Comparison of ENCODE assay signal across 20 cellular contexts in genomic region chr21:41029573-41029972, GRCh38.
"Had no signal": no experiment of that assay in that cellular context is flagged by ENCODE, and none has a peak within 500 bp of the region (broad histone marks: within the 10 kb centered on the region; RNA-seq: fewer than 3 reads in every experiment).

No MANE protein-coding gene starts in this region.

- DNase-seq: activated CD4-positive, alpha-beta T cell treated with anti-CD3 and anti-CD28 coated beads for 36 hours; activated CD4-positive, alpha-beta T cell treated with anti-CD3 and anti-CD28 coated beads, Interleukin-2, amount 50 U/mL, for 48 hours; activated naive CD4-positive, alpha-beta T cell; activated naive CD8-positive, alpha-beta T cell treated with anti-CD3 and anti-CD28 coated beads, Interleukin-2, amount 10 ng/mL, durations not matched to agents 7 days and 5 days; amygdala; body of pancreas; dermis blood vessel endothelial cell; effector memory CD4-positive, alpha-beta T cell; heart left ventricle; left ventricle myocardium inferior; mammary epithelial cell; midbrain; nephron progenitor cell; nucleus accumbens; posterior cingulate gyrus; retina; stimulated activated naive B cell treated with anti-CD40 and anti-IgM and Interleukin-4, amounts not matched to agents 10 μg/mL and 1 μg/mL and 100 μg/mL, for 72 hours; tibial artery had no signal

- H3K27me3 ChIP-seq: body of pancreas, heart left ventricle, tibial artery had no signal

- H3K36me3 ChIP-seq: esophagus muscularis mucosa, gastroesophageal sphincter, heart left ventricle, left ventricle myocardium inferior, tibial artery had no signal

- H3K4me1 ChIP-seq: body of pancreas, esophagus muscularis mucosa, gastroesophageal sphincter, heart left ventricle, left ventricle myocardium inferior, tibial artery had no signal

- H3K9me3 ChIP-seq: body of pancreas had no signal

- H3K4me3 ChIP-seq: body of pancreas, esophagus muscularis mucosa, gastroesophageal sphincter, heart left ventricle, left ventricle myocardium inferior, tibial artery had no signal
